ENCODE assay signal across 8 cellular contexts in genomic region chr6:31558631-31559500, GRCh38. TPM values are rescaled to one million over a fixed set of nuclear protein-coding genes. Genes with fewer than 3 reads are reported as not detected.
DNase-seq lines count a peak whose midpoint lies in the region; ATAC-seq and TF ChIP-seq lines count a peak whose summit lies in the region.

No MANE protein-coding gene starts in this region.

- H3K27ac Mint-ChIP-seq in IgD-negative memory B cell (peak overlapping the region; percentile 94 to 98 (median 95)), endodermal cell (no peak overlapping the region)
- peak overlapping the region; percentile 86 for H3K27ac Mint-ChIP-seq in activated CD4-positive, alpha-beta memory T cell treated with anti-CD3 and anti-CD28 coated beads for 36 hours

- no peak overlapping the region for H3K9ac ChIP-seq in fibroblast of lung (ENCODE audit: insufficient read depth, low read length)
- H3K9ac ChIP-seq in endodermal cell (ENCODE audit: extremely low read depth, low read length, poor library complexity, severe bottlenecking), result no peak overlapping the region

- no peaks in the 10 kb centered on the region for H3K27me3 ChIP-seq in fibroblast of lung (ENCODE audit: control insufficient read depth, insufficient read depth, low read length)
- no peaks in the 10 kb centered on the region for H3K27me3 ChIP-seq in endodermal cell (ENCODE audit: control insufficient read depth, insufficient read depth, low read length, poor library complexity, severe bottlenecking)

- H3K79me2 ChIP-seq in fibroblast of lung (ENCODE audit: control insufficient read depth, insufficient read depth, low read length), result no peaks in the 10 kb centered on the region

- intact Hi-C loops in activated CD4-positive, alpha-beta memory T cell treated with anti-CD3 and anti-CD28 coated beads for 36 hours (cut with micrococcal nuclease), result loop anchor here (2.0 kb wide), 1 partner anchor 16 kb away; the partner anchor contains the start of gene TNF

- H3K9me3 ChIP-seq in fibroblast of lung (ENCODE audit: control insufficient read depth, insufficient read depth, low read depth, low read length) (no peaks in the 10 kb centered on the region), endodermal cell (ENCODE audit: control insufficient read depth, low read length) (no peaks in the 10 kb centered on the region)

- H3K36me3 ChIP-seq in fibroblast of lung (ENCODE audit: control insufficient read depth, insufficient read depth, low read length) (peaks cover 6% of the 10 kb centered on the region), endodermal cell (ENCODE audit: control insufficient read depth, insufficient read depth, low read length) (peaks cover 28% of the 10 kb centered on the region)

- DNase-seq in AG20443 (ENCODE audit: low spot score), result peak; percentile 51
- DNase-seq in activated CD4-positive, alpha-beta memory T cell treated with anti-CD3 and anti-CD28 coated beads for 36 hours, result peak; percentile 84
- DNase-seq in fibroblast of lung (ENCODE audit: low read depth in 2 of 2), result peak in 1 of 2 donors; percentile 29
- DNase-seq in putamen (ENCODE audit: low spot score), result peak; percentile 82
- no peak for DNase-seq in endodermal cell
- DNase-seq in GOT3 (lab: John Stamatoyannopoulos, UW), result no peak

- ATAC-seq in HG02973 (IDR thresholded peaks at IDR 0.05; ENCODE audit: unreplicated experiment), result no peak

- peak overlapping the region; percentile 27 for H3K27ac ChIP-seq in fibroblast of lung (ENCODE audit: insufficient read depth, low read length)
- H3K27ac ChIP-seq in endodermal cell (ENCODE audit: low read depth, low read length), result no peak overlapping the region

- 84 to 94% methylated on average over 2 to 14 of the region's 14 CpGs for WGBS in endodermal cell (ENCODE audit: insufficient coverage in 1 of 2, insufficient read length in 1 of 2), 2 experiments

- H2AFZ ChIP-seq in fibroblast of lung (ENCODE audit: low read length), result no peak overlapping the region

- CTCF ChIA-PET in activated CD4-positive, alpha-beta memory T cell treated with anti-CD3 and anti-CD28 coated beads for 36 hours (lab: Charles Lee), result interaction anchor here (1.5 to 29.2 kb wide), 4 partner anchors 9 to 28 kb away, joined by 3 to 1658 read pairs (median 20); partner anchors contain the start of genes LST1, LTA, LTB and NCR3

- H3K9me3 Mint-ChIP-seq in IgD-negative memory B cell (no peaks in the 10 kb centered on the region), endodermal cell (no peaks in the 10 kb centered on the region)
- no peaks in the 10 kb centered on the region for H3K9me3 Mint-ChIP-seq in activated CD4-positive, alpha-beta memory T cell treated with anti-CD3 and anti-CD28 coated beads for 36 hours

- H3K36me3 Mint-ChIP-seq in IgD-negative memory B cell, result peaks cover 6% of the 10 kb centered on the region
- peaks cover 23% of the 10 kb centered on the region for H3K36me3 Mint-ChIP-seq in activated CD4-positive, alpha-beta memory T cell treated with anti-CD3 and anti-CD28 coated beads for 36 hours
- peaks cover 18% of the 10 kb centered on the region for H3K36me3 Mint-ChIP-seq in endodermal cell (ENCODE audit: low read depth)

- H3K27me3 Mint-ChIP-seq in IgD-negative memory B cell (no peaks in the 10 kb centered on the region), endodermal cell (ENCODE audit: insufficient read depth) (no peaks in the 10 kb centered on the region)
- no peaks in the 10 kb centered on the region for H3K27me3 Mint-ChIP-seq in activated CD4-positive, alpha-beta memory T cell treated with anti-CD3 and anti-CD28 coated beads for 36 hours

- H3K4me3 Mint-ChIP-seq in IgD-negative memory B cell, result peak overlapping the region; percentile 84 to 96 (median 91)
- peak overlapping the region; percentile 59 for H3K4me3 Mint-ChIP-seq in activated CD4-positive, alpha-beta memory T cell treated with anti-CD3 and anti-CD28 coated beads for 36 hours
- no peak overlapping the region for H3K4me3 Mint-ChIP-seq in endodermal cell

- H3K4me1 ChIP-seq in fibroblast of lung (ENCODE audit: control insufficient read depth, extremely low read depth, insufficient read depth, low read length) (peaks cover 11% of the 10 kb centered on the region), endodermal cell (ENCODE audit: control insufficient read depth, insufficient read depth, low read length) (no peaks in the 10 kb centered on the region)

- POLR2A ChIA-PET in activated CD4-positive, alpha-beta memory T cell treated with anti-CD3 and anti-CD28 coated beads for 36 hours (lab: Charles Lee), result interaction anchor here (0.6 to 10.3 kb wide), 7 partner anchors 10 to 276 kb away, joined by 3 to 224 read pairs (median 4); partner anchors contain the start of genes BAG6, LST1, LTB and TNF

- TF ChIP-seq CTCF in fibroblast of lung (conservative IDR thresholded peaks at IDR 0.05 in 1 of 2, IDR thresholded peaks at IDR 0.05 in 1 of 2; ENCODE audit: low read depth in 1 of 2, low read length in 2 of 2) (no peak), endodermal cell (conservative IDR thresholded peaks at IDR 0.05) (no peak)

- H3K4me3 ChIP-seq in fibroblast of lung (replicated peaks in 1 of 4; ENCODE audit: control extremely low read depth in 1 of 4, insufficient read depth in 1 of 4, low read depth in 3 of 4, low read length in 4 of 4) (no peak overlapping the region), endodermal cell (ENCODE audit: low read length) (no peak overlapping the region)

- H3K4me1 Mint-ChIP-seq in IgD-negative memory B cell (peaks cover 47 to 64% (median 58%) of the 10 kb centered on the region in 3 donors), endodermal cell (no peaks in the 10 kb centered on the region)
- peaks cover 83% of the 10 kb centered on the region for H3K4me1 Mint-ChIP-seq in activated CD4-positive, alpha-beta memory T cell treated with anti-CD3 and anti-CD28 coated beads for 36 hours (ENCODE audit: low read depth)

- H3K4me2 ChIP-seq in fibroblast of lung (ENCODE audit: extremely low read depth, insufficient read depth, low read length), result no peak overlapping the region

- no peaks in the 10 kb centered on the region for H4K20me1 ChIP-seq in fibroblast of lung (ENCODE audit: control insufficient read depth, extremely low read depth, insufficient read depth, low read length)

RNA-seq across cellular contexts. Expression of gene NFKBIL1, which starts 11.5 kb away (rescaled TPM):
- polyA plus RNA-seq in IgD-negative memory B cell, result 11.5 TPM
- 10 to 100 TPM; 18.5 to 21.5 TPM for total RNA-seq in activated CD4-positive, alpha-beta memory T cell treated with anti-CD3 and anti-CD28 coated beads for 36 hours
- total RNA-seq in fibroblast of lung, result 44.3 and 47.5 TPM in 2 replicates
- 3.7 and 5.1 TPM in 2 replicates for polyA plus RNA-seq in fibroblast of lung
- 10.8 and 11.5 TPM in 2 replicates for polyA plus RNA-seq in fibroblast of lung (2012)
- polyA minus RNA-seq in fibroblast of lung (ENCODE audit: low replicate concordance), result 3.2 and 7.3 TPM in 2 replicates
- total RNA-seq in endodermal cell, result 10 to 100 TPM; 17.4 to 26.3 TPM
- 26.5 TPM for polyA plus RNA-seq in endodermal cell (2013, experiment 1 of 2)
- 22.9 TPM for polyA plus RNA-seq in endodermal cell (2013, experiment 2 of 2)

RNA-seq across cellular contexts. Expression of gene ATP6V1G2, which starts 12.5 kb away (rescaled TPM):
- polyA plus RNA-seq in IgD-negative memory B cell (0.53 TPM), fibroblast of lung (9.1 and 16.0 TPM in 2 replicates)
- 1 to 10 TPM; 1.4 to 1.6 TPM for total RNA-seq in activated CD4-positive, alpha-beta memory T cell treated with anti-CD3 and anti-CD28 coated beads for 36 hours
- total RNA-seq in fibroblast of lung (4.1 and 11.2 TPM in 2 replicates), endodermal cell (1 to 10 TPM; 1.7 to 2.1 TPM)
- 4.9 and 7.7 TPM in 2 replicates for polyA plus RNA-seq in fibroblast of lung (2012)
- 0.52 and 5.2 TPM in 2 replicates for polyA minus RNA-seq in fibroblast of lung (ENCODE audit: low replicate concordance)
- 11.8 TPM for polyA plus RNA-seq in endodermal cell (2013, experiment 1 of 2)
- polyA plus RNA-seq in endodermal cell (2013, experiment 2 of 2), result 12.1 TPM

RNA-seq across cellular contexts. Expression of gene LTA, which starts 13.2 kb away (rescaled TPM):
- 16.3 TPM for polyA plus RNA-seq in IgD-negative memory B cell
- 100 to 1,000 TPM; 696 to 733 TPM for total RNA-seq in activated CD4-positive, alpha-beta memory T cell treated with anti-CD3 and anti-CD28 coated beads for 36 hours
- not detected in 2 replicates for total RNA-seq in fibroblast of lung
- polyA plus RNA-seq in fibroblast of lung, result not detected in 2 replicates
- not detected in 2 replicates for polyA plus RNA-seq in fibroblast of lung (2012)
- not detected in 2 replicates for polyA minus RNA-seq in fibroblast of lung (ENCODE audit: low replicate concordance)
- not detected for total RNA-seq in endodermal cell
- polyA plus RNA-seq in endodermal cell (2013, experiment 1 of 2), result 0.21 TPM
- not detected for polyA plus RNA-seq in endodermal cell (2013, experiment 2 of 2)

RNA-seq across cellular contexts. Expression of gene TNF, which starts 16.5 kb away (rescaled TPM):
- polyA plus RNA-seq in IgD-negative memory B cell (6.4 TPM), fibroblast of lung (not detected in 2 replicates)
- 100 to 1,000 TPM; 165 to 167 TPM for total RNA-seq in activated CD4-positive, alpha-beta memory T cell treated with anti-CD3 and anti-CD28 coated beads for 36 hours
- total RNA-seq in fibroblast of lung (not detected in 2 replicates), endodermal cell (not detected)
- not detected in 2 replicates for polyA plus RNA-seq in fibroblast of lung (2012)
- polyA minus RNA-seq in fibroblast of lung (ENCODE audit: low replicate concordance), result not detected in 2 replicates
- polyA plus RNA-seq in endodermal cell (2013, experiment 1 of 2), result not detected
- polyA plus RNA-seq in endodermal cell (2013, experiment 2 of 2), result not detected

RNA-seq across cellular contexts. Expression of gene DDX39B, which starts 17.1 kb away (rescaled TPM):
- 89.4 TPM for polyA plus RNA-seq in IgD-negative memory B cell
- total RNA-seq in activated CD4-positive, alpha-beta memory T cell treated with anti-CD3 and anti-CD28 coated beads for 36 hours, result 100 to 1,000 TPM; 538 to 547 TPM
- 192 and 370 TPM in 2 replicates for total RNA-seq in fibroblast of lung
- polyA plus RNA-seq in fibroblast of lung, result 323 and 410 TPM in 2 replicates
- 257 and 260 TPM in 2 replicates for polyA plus RNA-seq in fibroblast of lung (2012)
- polyA minus RNA-seq in fibroblast of lung (ENCODE audit: low replicate concordance), result 667 and 956 TPM in 2 replicates
- 100 to 1,000 TPM; 572 to 654 TPM for total RNA-seq in endodermal cell
- 685 TPM for polyA plus RNA-seq in endodermal cell (2013, experiment 1 of 2)
- 576 TPM for polyA plus RNA-seq in endodermal cell (2013, experiment 2 of 2)

Comparison
In these comparisons a context has a peak if more than half of its experiments do, and no peak if none do; other contexts are left out.
1. DNase-seq: peak in AG20443 (single experiment), activated CD4-positive, alpha-beta memory T cell treated with anti-CD3 and anti-CD28 coated beads for 36 hours (single experiment) and putamen (single experiment); none in endodermal cell (single experiment) and GOT3 (single experiment).
2. RNA of gene LTA, which starts 13.2 kb away (total RNA-seq): 696 to 733 TPM in activated CD4-positive, alpha-beta memory T cell treated with anti-CD3 and anti-CD28 coated beads for 36 hours; not detected in endodermal cell and not detected in fibroblast of lung; every median in the first group is over 100 times any median in the second.